ENCODE assay signal across 8 cellular contexts in the genomic region with DNA sequence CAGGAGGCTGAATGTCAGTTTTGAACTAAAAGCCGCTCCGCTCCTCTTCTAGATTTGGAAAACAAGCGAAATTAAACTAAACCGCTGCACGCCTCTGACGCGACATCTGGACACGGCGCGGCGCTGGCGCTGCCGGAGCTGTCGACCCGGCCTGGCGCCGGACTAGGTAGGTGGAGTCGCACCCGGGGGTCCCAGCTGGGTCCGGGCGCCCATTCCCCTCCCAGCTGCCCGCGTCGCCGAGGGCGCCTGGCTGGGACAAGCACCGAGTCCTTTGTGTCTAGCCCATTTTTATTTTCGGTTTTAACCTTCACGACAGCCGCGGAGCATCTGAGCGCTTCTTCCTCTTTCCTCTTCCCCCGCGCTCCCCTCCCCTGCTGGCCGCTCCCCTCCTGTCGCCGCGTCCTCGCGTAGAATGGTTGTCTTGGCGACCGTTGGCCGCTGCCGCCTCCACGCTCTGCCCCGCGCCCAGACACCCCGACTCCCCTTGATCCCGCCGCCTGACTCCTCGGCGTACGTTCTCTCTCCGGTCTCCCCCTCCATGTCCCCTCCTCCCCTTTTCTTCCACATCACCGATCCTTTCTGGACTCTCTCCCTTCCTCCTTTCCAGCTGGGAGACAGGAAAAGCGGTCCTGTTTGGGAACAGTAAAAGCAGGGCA. TPM values are rescaled to one million over a fixed set of nuclear protein-coding genes. Genes with fewer than 3 reads are reported as not detected.
DNase-seq lines count a peak whose midpoint lies in the region; ATAC-seq and TF ChIP-seq lines count a peak whose summit lies in the region.

No MANE protein-coding gene starts in this region.

- POLR2A ChIA-PET in AG04450 (lab: Yijun Ruan, JAX), result interaction anchor here (0.6 to 1.8 kb wide), 7 partner anchors 13 to 248 kb away, joined by 3 to 6 read pairs (median 4); no protein-coding TSS in a partner anchor

- no peaks in the 10 kb centered on the region; the same call in 1 of the 2 replicates for H3K9me3 ChIP-seq in AG04450 (ENCODE audit: control insufficient read depth, insufficient read depth, low read length)
- H3K9me3 ChIP-seq in effector memory CD4-positive, alpha-beta T cell (ENCODE audit: control insufficient read depth, low read length), result no peaks in the 10 kb centered on the region

- peak overlapping the region; percentile 85 for H3K27ac ChIP-seq in AG04450 (ENCODE audit: low read depth, low read length)
- peak overlapping the region; percentile 80 for H3K27ac ChIP-seq in effector memory CD4-positive, alpha-beta T cell (ENCODE audit: insufficient read depth, low read length, poor library complexity, severe bottlenecking)

- CTCF ChIA-PET in AG04450 (lab: Charles Lee), result interaction anchor here (1.0 to 8.0 kb wide), 6 partner anchors 13 to 249 kb away, joined by 3 to 69 read pairs (median 4); a partner anchor contains a TSS

- peaks cover 51% of the 10 kb centered on the region for H3K27me3 Mint-ChIP-seq in activated CD4-positive, alpha-beta T cell treated with anti-CD3 and anti-CD28 coated beads, Interleukin-2, amount 10 ng/mL, durations not matched to agents 24 days and 14 days

- peak overlapping the region; percentile 95 for H3K27ac Mint-ChIP-seq in activated CD4-positive, alpha-beta T cell treated with anti-CD3 and anti-CD28 coated beads, Interleukin-2, amount 10 ng/mL, durations not matched to agents 24 days and 14 days

- H3K4me3 Mint-ChIP-seq in activated CD4-positive, alpha-beta T cell treated with anti-CD3 and anti-CD28 coated beads, Interleukin-2, amount 10 ng/mL, durations not matched to agents 24 days and 14 days, result peak overlapping the region; percentile 88

- peaks cover 4% of the 10 kb centered on the region for H3K9me3 Mint-ChIP-seq in activated CD4-positive, alpha-beta T cell treated with anti-CD3 and anti-CD28 coated beads, Interleukin-2, amount 10 ng/mL, durations not matched to agents 24 days and 14 days

- peaks cover 2% of the 10 kb centered on the region for H3K36me3 Mint-ChIP-seq in activated CD4-positive, alpha-beta T cell treated with anti-CD3 and anti-CD28 coated beads, Interleukin-2, amount 10 ng/mL, durations not matched to agents 24 days and 14 days (ENCODE audit: low read depth)

- H3K4me1 Mint-ChIP-seq in activated CD4-positive, alpha-beta T cell treated with anti-CD3 and anti-CD28 coated beads, Interleukin-2, amount 10 ng/mL, durations not matched to agents 24 days and 14 days, result peaks cover 31% of the 10 kb centered on the region

- no peaks in the 10 kb centered on the region for H3K36me3 ChIP-seq in effector memory CD4-positive, alpha-beta T cell (ENCODE audit: control insufficient read depth, insufficient read depth, low read length)

- no peak for TF ChIP-seq CTCF in AG04450 (IDR thresholded peaks at IDR 0.05; ENCODE audit: low read depth, low read length)

- ATAC-seq in GM18867 (IDR thresholded peaks at IDR 0.05; ENCODE audit: unreplicated experiment) (peak; percentile 89), HG03039 (IDR thresholded peaks at IDR 0.05; ENCODE audit: unreplicated experiment) (peak; percentile 85)

- DNase-seq in AG04450 (ENCODE audit: low read depth, low spot score) (no peak), NCI-H2196 (lab: John Stamatoyannopoulos, UW; ENCODE audit: unreplicated experiment) (peak; percentile 80), medulla oblongata (ENCODE audit: extremely low spot score) (peak; percentile 82)
- DNase-seq in activated CD4-positive, alpha-beta T cell treated with anti-CD3 and anti-CD28 coated beads, Interleukin-2, amount 10 ng/mL, durations not matched to agents 24 days and 14 days, result peak; percentile 95
- peak; percentile 69 to 76 (median 70) for DNase-seq in effector memory CD4-positive, alpha-beta T cell
- DNase-seq in stimulated activated CD8-positive, alpha-beta memory T cell treated with anti-CD3 and anti-CD28 coated beads, Interleukin-4, amount 100 ng/mL, for 24 hours (ENCODE audit: low read depth), result peak; percentile 58

- intact Hi-C loops in activated CD4-positive, alpha-beta T cell treated with anti-CD3 and anti-CD28 coated beads, Interleukin-2, amount 10 ng/mL, durations not matched to agents 24 days and 14 days (cut with micrococcal nuclease), result loop anchor here (1.0 to 2.0 kb wide), 2 partner anchors 20 to 182 kb away; no protein-coding TSS in a partner anchor

- H3K4me3 ChIP-seq in AG04450 (ENCODE audit: low read depth, low read length), result peak overlapping the region; percentile 86
- peak overlapping the region; percentile 100 for H3K4me3 ChIP-seq in effector memory CD4-positive, alpha-beta T cell (ENCODE audit: insufficient read depth, low read depth, low read length, poor library complexity, severe bottlenecking)

- H3K27me3 ChIP-seq in AG04450 (ENCODE audit: control insufficient read depth, insufficient read depth, low read length), result no peaks in the 10 kb centered on the region
- H3K27me3 ChIP-seq in effector memory CD4-positive, alpha-beta T cell (replicated peaks; ENCODE audit: control insufficient read depth, insufficient read depth, low read length, poor library complexity, severe bottlenecking), result peaks cover 4% of the 10 kb centered on the region

- peaks cover 9% of the 10 kb centered on the region for H3K4me1 ChIP-seq in effector memory CD4-positive, alpha-beta T cell (ENCODE audit: control insufficient read depth, insufficient read depth, low read length, poor library complexity, severe bottlenecking)

RNA-seq across cellular contexts. Expression of a gene that starts 0.5 kb away (rescaled TPM):
- polyA plus RNA-seq in AG04450 (2011; rRNA removed), result 2.1 and 2.8 TPM in 2 replicates
- 3.5 and 5.0 TPM in 2 replicates for polyA minus RNA-seq in AG04450 (2011; rRNA and poly(A)+ RNA removed)
- total RNA-seq in activated CD4-positive, alpha-beta T cell treated with anti-CD3 and anti-CD28 coated beads, Interleukin-2, amount 10 ng/mL, durations not matched to agents 24 days and 14 days, result 0.42 and 0.78 TPM in 2 replicates

RNA-seq across cellular contexts. Expression of a gene that starts 0.9 kb away (rescaled TPM):
- 29.7 and 40.4 TPM in 2 replicates for polyA plus RNA-seq in AG04450 (2011; rRNA removed)
- polyA minus RNA-seq in AG04450 (2011; rRNA and poly(A)+ RNA removed), result 9.0 and 11.1 TPM in 2 replicates
- 2.5 and 3.7 TPM in 2 replicates for total RNA-seq in activated CD4-positive, alpha-beta T cell treated with anti-CD3 and anti-CD28 coated beads, Interleukin-2, amount 10 ng/mL, durations not matched to agents 24 days and 14 days

RNA-seq across cellular contexts. Expression of a gene that starts 14.0 kb away (rescaled TPM):
- 10.2 and 10.7 TPM in 2 replicates for polyA plus RNA-seq in AG04450 (2011; rRNA removed)
- 9.6 and 11.8 TPM in 2 replicates for polyA minus RNA-seq in AG04450 (2011; rRNA and poly(A)+ RNA removed)
- total RNA-seq in activated CD4-positive, alpha-beta T cell treated with anti-CD3 and anti-CD28 coated beads, Interleukin-2, amount 10 ng/mL, durations not matched to agents 24 days and 14 days, result 0.21 and 0.33 TPM in 2 replicates
